ENCODE assay signal across 21 cellular contexts in genomic region chr13:73222627-73223026, GRCh38.
DNase-seq lines count a peak whose midpoint lies in the region; ATAC-seq and TF ChIP-seq lines count a peak whose summit lies in the region.
"Had no signal": no experiment of that assay in that cellular context is flagged by ENCODE, and none has a peak within 500 bp of the region (broad histone marks: within the 10 kb centered on the region; RNA-seq: fewer than 3 reads in every experiment).

No MANE protein-coding gene starts in this region.

- TF ChIP-seq CTCF in Calu3 (IDR thresholded peaks at IDR 0.05; ENCODE audit: unreplicated experiment): no peak

- CTCF ChIA-PET in Calu3 (lab: Charles Lee): no interaction called here

- H3K27me3 Mint-ChIP-seq in Calu3 (ENCODE audit: unreplicated experiment): no peaks in the 10 kb centered on the region
- H3K27me3 Mint-ChIP-seq: B cell, IgD-negative memory B cell had no signal

- ATAC-seq in left lobe of liver: peak; percentile 52
- ATAC-seq: A549 had no signal

- peaks cover 3% of the 10 kb centered on the region for H3K9me3 Mint-ChIP-seq in Calu3 (ENCODE audit: low read depth, unreplicated experiment)

- H3K27ac Mint-ChIP-seq in Calu3 (ENCODE audit: unreplicated experiment): peak overlapping the region; percentile 15
- H3K27ac Mint-ChIP-seq: B cell, IgD-negative memory B cell had no signal

- H3K4me1 Mint-ChIP-seq in Calu3 (ENCODE audit: low read depth, unreplicated experiment): peaks cover 19% of the 10 kb centered on the region
- H3K4me1 Mint-ChIP-seq: B cell, IgD-negative memory B cell had no signal

- intact Hi-C loops in Calu3 (cut with micrococcal nuclease; ENCODE audit: unreplicated experiment): no loop called here

- DNase-seq in Calu3 (no peak), HT-29 (ENCODE audit: low spot score) (peak; percentile 49), RPMI8226 (peak; percentile 17), left lobe of liver (ENCODE audit: low spot score) (no peak), D341Med (ENCODE audit: low spot score) (no peak), globus pallidus (ENCODE audit: low spot score) (no peak), SKM-1 (lab: John Stamatoyannopoulos, UW; ENCODE audit: unreplicated experiment) (no peak)
- DNase-seq: DMS79 treated with DMSO at 0.1 percent for 48 hours, NCI-H1092, NCI-H1436, NCI-H2029 treated with DMSO at 0.1 percent for 48 hours, NCI-H226, NCI-H524, NCI-H774, OCI-M1, Right ventricle myocardium superior, SW 1271 had no signal

- BruUV-seq in Calu3 (replicated peaks; lab: Mats Ljungman, UMichigan): no TSS peak

- H3K36me3 Mint-ChIP-seq in Calu3 (ENCODE audit: insufficient read depth, unreplicated experiment): peaks cover 11% of the 10 kb centered on the region
- H3K36me3 Mint-ChIP-seq: CD14-positive monocyte, IgD-negative memory B cell had no signal

- no peak overlapping the region for H3K4me3 Mint-ChIP-seq in Calu3 (ENCODE audit: low read depth, unreplicated experiment)
- H3K4me3 Mint-ChIP-seq: B cell, CD14-positive monocyte, IgD-negative memory B cell had no signal

Comparison
In these comparisons a context has a peak if more than half of its experiments do, and no peak if none do; other contexts are left out.
1. DNase-seq: peak in HT-29 (single experiment) and RPMI8226 (single experiment); none in Calu3 (single experiment), left lobe of liver (single experiment), D341Med (single experiment), globus pallidus (single experiment) and SKM-1 (single experiment).